In the genomic region with DNA sequence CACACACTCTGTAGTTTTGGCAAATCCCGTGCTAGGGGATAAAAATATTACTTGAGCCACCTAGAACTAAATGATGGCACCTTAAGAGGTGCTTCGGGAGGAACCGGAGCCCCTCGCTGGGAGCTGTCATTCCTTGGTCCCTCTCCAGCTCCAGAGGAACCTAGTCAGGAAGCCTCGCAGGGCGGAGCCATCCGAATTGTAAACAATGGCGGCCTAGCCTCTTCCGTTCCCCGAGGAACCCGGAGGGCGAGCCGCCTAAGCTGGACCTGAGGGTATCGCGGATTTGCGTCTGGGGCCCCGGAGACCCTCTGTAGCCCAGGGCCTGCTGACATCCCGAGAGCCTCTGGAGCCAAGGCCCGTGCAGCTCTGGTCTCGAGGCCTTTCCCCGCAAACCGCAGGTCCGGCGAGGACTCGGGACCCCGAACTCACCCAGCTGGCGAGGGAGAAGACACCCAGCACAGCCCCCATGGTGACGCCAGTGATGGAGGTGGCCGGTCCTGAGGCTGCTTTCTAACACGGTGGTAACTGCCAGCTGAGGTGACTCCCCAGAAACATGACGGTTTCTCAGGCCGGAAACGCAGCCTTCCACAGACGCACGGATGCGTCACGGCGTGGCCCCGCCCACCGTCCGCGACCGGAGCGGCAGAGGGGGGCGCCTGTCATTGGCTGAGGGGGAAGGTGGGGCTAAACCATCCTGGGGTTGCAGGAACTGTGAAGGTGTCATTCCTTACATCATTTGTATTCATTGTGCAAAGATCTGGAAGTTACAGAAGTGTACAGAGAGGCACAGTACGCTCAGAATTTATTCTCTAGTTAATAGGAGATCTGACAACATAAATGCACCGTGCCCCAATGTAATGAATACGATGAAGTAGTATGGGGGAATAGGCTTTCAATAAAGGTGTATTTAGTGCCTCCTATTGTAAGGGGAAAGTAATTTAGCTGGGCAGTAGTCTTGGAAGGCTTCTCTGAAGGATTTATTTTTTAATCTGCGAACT, we compare ENCODE assay signal across 8 cellular contexts. TPM values are rescaled to one million over a fixed set of nuclear protein-coding genes. Genes with fewer than 3 reads are reported as not detected.
DNase-seq lines count a peak whose midpoint lies in the region; FAIRE-seq and TF ChIP-seq lines count a peak whose summit lies in the region.

A gene (minus strand): TSS at position 587 of the 998 bp plus-strand sequence. CDS start 119 bp downstream, at position 468.

- H3K9me3 ChIP-seq in SK-N-MC (ENCODE audit: low read depth, low read length) (no peaks in the 10 kb centered on the region), neutrophil (no peaks in the 10 kb centered on the region)

- H3K27ac Mint-ChIP-seq in HFFc6 = peak within 1 kb of the TSS; percentile 94
- H3K27ac Mint-ChIP-seq in activated naive CD4-positive, alpha-beta T cell treated with anti-CD3 and anti-CD28 coated beads, Interleukin-2, amount 10 ng/mL, durations not matched to agents 7 days and 5 days = peak within 1 kb of the TSS; percentile 95

- no peaks in the 10 kb centered on the region for H3K27me3 ChIP-seq in neutrophil

- no peaks in the 10 kb centered on the region for H3K9me3 Mint-ChIP-seq in HFFc6
- H3K9me3 Mint-ChIP-seq in activated naive CD4-positive, alpha-beta T cell treated with anti-CD3 and anti-CD28 coated beads, Interleukin-2, amount 10 ng/mL, durations not matched to agents 7 days and 5 days = no peaks in the 10 kb centered on the region

- peak; percentile 92 for TF ChIP-seq POLR2A in NB4 (IDR thresholded peaks at IDR 0.05; ENCODE audit: extremely low read depth, insufficient read length)

- H3K36me3 ChIP-seq in SK-N-MC (ENCODE audit: insufficient read depth, low read length) (0 out of 2 replicates have a peak, but pooled peaks cover 2% of the 10 kb centered on the region), neutrophil (peaks cover 5% of the 10 kb centered on the region)

- peaks cover 33 to 34% of the 10 kb centered on the region in 2 experiments for H3K4me1 ChIP-seq in neutrophil (ENCODE audit: control insufficient read depth in 1 of 2, insufficient read depth in 1 of 2, low read depth in 1 of 2, low read length in 1 of 2)

- H3K9ac ChIP-seq in SK-N-MC (ENCODE audit: insufficient read length) = peak within 1 kb of the TSS; percentile 96

- TF ChIP-seq CTCF in HFFc6 (IDR thresholded peaks at IDR 0.05) (no peak; the same call in none of the 2 replicates), NB4 (IDR thresholded peaks at IDR 0.05; ENCODE audit: low read depth, low read length) (no peak), neutrophil (IDR thresholded peaks at IDR 0.05) (no peak)

- peak; percentile 88 for DNase-seq in GM04504 (ENCODE audit: low read depth)
- DNase-seq in HFFc6 = peak; percentile 93
- DNase-seq in NB4 (ENCODE audit: low read depth) = peak; percentile 96
- peak; percentile 56 for DNase-seq in SK-N-MC (ENCODE audit: low read depth, low spot score)
- peak; percentile 98 for DNase-seq in activated naive CD4-positive, alpha-beta T cell treated with anti-CD3 and anti-CD28 coated beads, Interleukin-2, amount 10 ng/mL, durations not matched to agents 7 days and 5 days
- peak; percentile 78 to 93 for DNase-seq in frontal cortex (ENCODE audit: low spot score in 2 of 2)
- DNase-seq in substantia nigra (lab: John Stamatoyannopoulos, UW) = peak; percentile 36 to 98 (median 90)

- H3K4me3 ChIP-seq in NB4 (ENCODE audit: low read depth, low read length) (peak within 1 kb of the TSS; percentile 90), SK-N-MC (peak within 1 kb of the TSS; percentile 97), neutrophil (ENCODE audit: low read depth in 1 of 2, low read length in 1 of 2) (peak within 1 kb of the TSS; percentile 85 to 98)

- H3K36me3 Mint-ChIP-seq in HFFc6 (ENCODE audit: low read depth) = peaks cover 11% of the 10 kb centered on the region; the same call in 1 of the 2 replicates
- H3K36me3 Mint-ChIP-seq in activated naive CD4-positive, alpha-beta T cell treated with anti-CD3 and anti-CD28 coated beads, Interleukin-2, amount 10 ng/mL, durations not matched to agents 7 days and 5 days = peaks cover 26% of the 10 kb centered on the region

- H3K4me3 Mint-ChIP-seq in HFFc6 = peak within 1 kb of the TSS; percentile 95
- H3K4me3 Mint-ChIP-seq in activated naive CD4-positive, alpha-beta T cell treated with anti-CD3 and anti-CD28 coated beads, Interleukin-2, amount 10 ng/mL, durations not matched to agents 7 days and 5 days = peak within 1 kb of the TSS; percentile 72

- CTCF ChIA-PET in activated naive CD4-positive, alpha-beta T cell treated with anti-CD3 and anti-CD28 coated beads, Interleukin-2, amount 10 ng/mL, durations not matched to agents 7 days and 5 days (lab: Charles Lee) = interaction anchor here (1.0 to 2.5 kb wide), 4 partner anchors 11 to 88 kb away, joined by 3 to 8 read pairs (median 4); no protein-coding TSS in a partner anchor

- FAIRE-seq in frontal cortex (lab: Jason Lieb, UNC) = no peak

- H3K4me1 Mint-ChIP-seq in HFFc6 (ENCODE audit: low read depth) = peaks cover 74% of the 10 kb centered on the region
- peaks cover 53% of the 10 kb centered on the region for H3K4me1 Mint-ChIP-seq in activated naive CD4-positive, alpha-beta T cell treated with anti-CD3 and anti-CD28 coated beads, Interleukin-2, amount 10 ng/mL, durations not matched to agents 7 days and 5 days

- 0 out of 2 replicates have a peak, but pooled peaks cover 3% of the 10 kb centered on the region for H3K27me3 Mint-ChIP-seq in HFFc6 (ENCODE audit: insufficient read depth)
- peaks cover 7% of the 10 kb centered on the region for H3K27me3 Mint-ChIP-seq in activated naive CD4-positive, alpha-beta T cell treated with anti-CD3 and anti-CD28 coated beads, Interleukin-2, amount 10 ng/mL, durations not matched to agents 7 days and 5 days

- H3K27ac ChIP-seq in SK-N-MC = peak within 1 kb of the TSS; percentile 65; the same call in 1 of the 2 replicates
- H3K27ac ChIP-seq in neutrophil = peak within 1 kb of the TSS; percentile 98
- H3K27ac ChIP-seq in substantia nigra (ENCODE audit: low read depth, low read length, poor library complexity, severe bottlenecking) = peak within 1 kb of the TSS; percentile 95

RNA-seq across cellular contexts. Expression of the gene that starts here (rescaled TPM):
- 100 to 1,000 TPM; 161 to 219 (median 188) TPM for total RNA-seq in HFFc6 (2021; fragmentation: NEBNext Ultra II Directional; extraction: Animal tissue kit (Norgen Biotek cat#: 25700))
- 89.7 TPM for total RNA-seq in frontal cortex

Comparison
In these comparisons a context has a peak if more than half of its experiments do, and no peak if none do; other contexts are left out.
1. Peak in every context shown above with its lines: DNase-seq, H3K4me3 ChIP-seq and H3K27ac ChIP-seq.